18 cellular contexts compared by ENCODE assay signal in the genomic region with DNA sequence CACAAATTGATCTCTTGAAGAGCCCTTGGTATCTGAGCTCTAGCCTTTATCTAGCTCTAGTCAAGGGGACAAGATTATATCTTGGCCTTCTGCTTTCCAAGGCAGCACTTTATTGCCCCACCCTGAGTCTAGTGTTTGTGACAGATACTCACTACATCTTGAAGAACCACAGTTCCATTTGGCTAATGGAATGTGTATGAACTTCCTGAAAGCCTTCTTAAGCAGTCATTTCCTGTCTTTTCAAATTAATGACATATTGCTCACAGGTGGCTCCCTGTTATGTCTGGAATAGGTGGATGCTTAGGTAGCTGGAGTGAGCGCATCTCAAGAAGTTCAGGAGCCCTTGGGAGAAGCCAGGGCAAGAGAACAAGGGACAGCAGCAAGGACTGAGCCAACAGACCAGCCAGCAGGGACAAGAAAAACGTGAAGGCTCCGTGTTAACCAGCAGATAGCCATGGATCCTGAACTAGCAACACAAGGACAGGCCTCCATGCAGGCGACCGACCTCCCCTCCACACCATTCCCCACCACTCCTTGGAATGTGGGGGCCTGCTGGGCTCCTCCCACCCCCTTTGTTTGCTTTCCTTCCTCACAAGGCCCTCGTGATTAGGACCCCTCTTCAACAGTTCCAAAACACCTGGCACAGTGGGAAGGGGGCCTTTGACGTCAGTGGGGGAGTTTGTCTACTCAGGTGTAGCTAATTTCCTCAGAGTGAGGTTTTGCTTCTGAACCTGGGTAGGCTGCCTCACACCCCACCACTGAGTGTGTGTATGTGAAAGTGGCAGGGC. TPM values are rescaled to one million over a fixed set of nuclear protein-coding genes. Genes with fewer than 3 reads are reported as not detected.
A peak's percentile ranks its signal among the peaks of the same experiment; 100 is the strongest.
DNase-seq lines count a peak whose midpoint lies in the region; ATAC-seq, FAIRE-seq and TF ChIP-seq lines count a peak whose summit lies in the region.
"Had no signal": no experiment of that assay in that cellular context is flagged by ENCODE, and none has a peak within 500 bp of the region (broad histone marks: within the 10 kb centered on the region; RNA-seq: fewer than 3 reads in every experiment).

No MANE protein-coding gene starts in this region.

- H3K27ac Mint-ChIP-seq in T-helper 17 cell: no peak overlapping the region
- H3K27ac Mint-ChIP-seq: activated naive CD8-positive, alpha-beta T cell; nephron progenitor cell had no signal

- H2BK5ac ChIP-seq in mesendoderm (ENCODE audit: low read length): no peak overlapping the region

- TF ChIP-seq CTCF in astrocyte of the spinal cord (IDR thresholded peaks at IDR 0.05; ENCODE audit: low read depth, low read length) (no peak), kidney (IDR thresholded peaks at IDR 0.05; ENCODE audit: borderline replicate concordance, extremely low read depth, insufficient read depth) (no peak)

- H3K56ac ChIP-seq in mesendoderm (ENCODE audit: low read length): no peak overlapping the region

- no peak overlapping the region for H3K4me2 ChIP-seq in mesendoderm (ENCODE audit: low read length)

- no peaks in the 10 kb centered on the region for H3K79me2 ChIP-seq in mesendoderm (ENCODE audit: control insufficient read depth, insufficient read depth, low read length)

- FAIRE-seq in kidney (lab: Jason Lieb, UNC): no peak

- H3K23ac ChIP-seq in mesendoderm (ENCODE audit: low read length): no peak overlapping the region

- ATAC-seq in T-helper 17 cell (no peak), Right ventricle myocardium inferior (no peak)
- ATAC-seq: activated CD4-positive, CD25-positive, alpha-beta regulatory T cell treated with anti-CD3 and anti-CD28 coated beads, Interleukin-2, amount 50 U/mL, for 24 hours had no signal

- H3K4me1 ChIP-seq in mesendoderm (ENCODE audit: control insufficient read depth, low read depth, low read length) (peaks cover 9% of the 10 kb centered on the region), kidney (ENCODE audit: control insufficient read depth in 1 of 2, insufficient read depth in 1 of 2, low read depth in 1 of 2, low read length in 2 of 2) (no peaks in the 10 kb centered on the region)
- H3K4me1 ChIP-seq: BE2C, lower lobe of right lung, suprapubic skin had no signal

- H3K36me3 ChIP-seq in mesendoderm (ENCODE audit: control insufficient read depth, insufficient read depth, low read length) (no peaks in the 10 kb centered on the region), kidney (ENCODE audit: control insufficient read depth in 1 of 2, insufficient read depth in 2 of 2, low read length in 2 of 2) (no peaks in the 10 kb centered on the region)
- H3K36me3 ChIP-seq: BE2C, lower lobe of right lung, suprapubic skin had no signal

- peaks cover 22% of the 10 kb centered on the region for H3K4me1 Mint-ChIP-seq in T-helper 17 cell

- H4K8ac ChIP-seq in mesendoderm (ENCODE audit: low read depth, low read length): no peak overlapping the region

- no peak overlapping the region for H3K4me3 Mint-ChIP-seq in T-helper 17 cell
- H3K4me3 Mint-ChIP-seq: activated naive CD8-positive, alpha-beta T cell; central memory CD8-positive, alpha-beta T cell; nephron progenitor cell had no signal

- intact Hi-C loops in kidney (cut with DNase I): no loop called here
- intact Hi-C loops in Right ventricle myocardium inferior (cut with DNase I): no loop called here

- WGBS in mesendoderm (ENCODE audit: extremely low coverage, insufficient coverage, low lambda C conversion rate): no CpG with 5 or more reads among the region's 7 CpGs

- in situ Hi-C loops in astrocyte of the spinal cord (cut with HindIII; ENCODE audit: low sequenced_read_pairs): no loop called here

- DNase-seq in DMS79 (lab: John Stamatoyannopoulos, UW) (peak; percentile 42), LHCN-M2 (ENCODE audit: low read depth) (peak; percentile 26), astrocyte of the spinal cord (ENCODE audit: low read depth, low spot score) (peak; percentile 20), iris pigment epithelial cell (ENCODE audit: low read depth) (peak; percentile 32), T-helper 17 cell (no peak), mesendoderm (no peak), kidney (no peak), Right ventricle myocardium inferior (ENCODE audit: missing footprints) (no peak)
- DNase-seq: BE2C, hippocampal formation, lower lobe of right lung, NCI-H1105, nephron progenitor cell, OCI-M1 had no signal

- H3K4me3 ChIP-seq in astrocyte of the spinal cord (ENCODE audit: low read depth, low read length) (no peak overlapping the region), mesendoderm (ENCODE audit: low read length) (no peak overlapping the region), kidney (ENCODE audit: low read length in 2 of 2) (no peak overlapping the region)
- H3K4me3 ChIP-seq: lower lobe of right lung, suprapubic skin had no signal

- no peak overlapping the region for H3K4ac ChIP-seq in mesendoderm (ENCODE audit: low read depth, low read length)

- no peak overlapping the region for H2AK5ac ChIP-seq in mesendoderm (ENCODE audit: low read length)

- H3K9me3 ChIP-seq in T-helper 17 cell (ENCODE audit: control insufficient read depth, low read length, poor library complexity, severe bottlenecking): no peaks in the 10 kb centered on the region
- H3K9me3 ChIP-seq in kidney (ENCODE audit: control insufficient read depth in 1 of 2, low read length in 2 of 2): no peaks in the 10 kb centered on the region
- H3K9me3 ChIP-seq: BE2C, lower lobe of right lung, suprapubic skin had no signal

- no peaks in the 10 kb centered on the region for H3K79me1 ChIP-seq in mesendoderm (ENCODE audit: low read length)

- no peak overlapping the region for H3K18ac ChIP-seq in mesendoderm (ENCODE audit: low read length)

- H3K27me3 ChIP-seq in mesendoderm (ENCODE audit: insufficient read depth, low read length, poor library complexity): no peaks in the 10 kb centered on the region
- H3K27me3 ChIP-seq: BE2C, suprapubic skin had no signal

- H3K9ac ChIP-seq in mesendoderm (ENCODE audit: low read length) (no peak overlapping the region), kidney (ENCODE audit: low read length in 2 of 2) (no peak overlapping the region)

- H2BK120ac ChIP-seq in mesendoderm (ENCODE audit: low read depth, low read length): no peak overlapping the region

- no peak overlapping the region for H2BK15ac ChIP-seq in mesendoderm (replicated peaks; ENCODE audit: low read depth)

- H3K27ac ChIP-seq in mesendoderm (ENCODE audit: low read depth, low read length) (no peak overlapping the region), kidney (ENCODE audit: low read depth in 2 of 2, low read length in 2 of 2) (no peak overlapping the region)
- H3K27ac ChIP-seq: lower lobe of right lung, suprapubic skin had no signal

- peaks cover 2% of the 10 kb centered on the region for H3K36me3 Mint-ChIP-seq in T-helper 17 cell (ENCODE audit: low read depth)

- no peak overlapping the region for H4K5ac ChIP-seq in mesendoderm (ENCODE audit: low read length)

- H3K27me3 Mint-ChIP-seq in T-helper 17 cell: peaks cover 21% of the 10 kb centered on the region

RNA-seq across cellular contexts. Expression of a gene that starts 37.6 kb away (rescaled TPM):
- total RNA-seq in LHCN-M2 (2014; rRNA removed) (not detected in 2 replicates), T-helper 17 cell (under 1 TPM in 1 of 2 donors, not detected in 1; 0.05 TPM), kidney (5.1 TPM), Right ventricle myocardium inferior (not detected)
- polyA plus RNA-seq in LHCN-M2 (2012): not detected
- 0.08 TPM for polyA plus RNA-seq in mesendoderm (2013, experiment 1 of 2)
- polyA plus RNA-seq in mesendoderm (2013, experiment 2 of 2): 0.11 TPM
- 0.34 TPM for polyA plus RNA-seq in kidney (ENCODE audit: insufficient read depth, low read depth, low replicate concordance)
- total RNA-seq: lower lobe of right lung had no signal

Comparison
In these comparisons a context has a peak if more than half of its experiments do, and no peak if none do; other contexts are left out.
1. DNase-seq: peak in DMS79 (single experiment), LHCN-M2 (single experiment), astrocyte of the spinal cord (single experiment) and iris pigment epithelial cell (single experiment); none in T-helper 17 cell (0 of 3), mesendoderm (single experiment), kidney (single experiment) and Right ventricle myocardium inferior (single experiment).